21 cellular contexts compared by ENCODE assay signal in genomic region chr2:33168425-33168824, GRCh38.
"Had no signal": no experiment of that assay in that cellular context is flagged by ENCODE, and none has a peak within 500 bp of the region (broad histone marks: within the 10 kb centered on the region; RNA-seq: fewer than 3 reads in every experiment).

No MANE protein-coding gene starts in this region.

- H3K27me3 ChIP-seq: esophagus muscularis mucosa, heart right ventricle, sigmoid colon had no signal

- H3K9me3 Mint-ChIP-seq: activated CD4-positive, alpha-beta T cell treated with anti-CD3 and anti-CD28 coated beads, Interleukin-2, amount 10 ng/mL, durations not matched to agents 7 days and 5 days; activated naive CD4-positive, alpha-beta T cell treated with anti-CD3 and anti-CD28 coated beads, Interleukin-2, amount 10 ng/mL, durations not matched to agents 7 days and 5 days; activated T-cell treated with anti-CD3 and anti-CD28 coated beads, Interleukin-2, amount 50 U/mL, for 24 hours; activated T-helper 2 cell treated with anti-CD3 and anti-CD28 coated beads, Interferon-gamma antibody, Interleukin-2, Interleukin-4, amounts not matched to agents 10 μg/mL and 5 μg/mL and 100 μg/mL, durations not matched to agents 14 hours and 24 hours and 36 hours; natural killer cell treated with Interleukin-12 subunit alpha and Interleukin-12 subunit beta and Interleukin-15 and Interleukin-18, amount 100 ng/mL, for 72 hours; T-cell had no signal

- H3K36me3 ChIP-seq: esophagus muscularis mucosa, heart right ventricle, sigmoid colon had no signal

- H3K4me3 ChIP-seq: esophagus muscularis mucosa, heart right ventricle, lung, sigmoid colon had no signal

- H3K4me3 Mint-ChIP-seq: activated CD4-positive, alpha-beta T cell treated with anti-CD3 and anti-CD28 coated beads, Interleukin-2, amount 10 ng/mL, durations not matched to agents 7 days and 5 days; activated CD8-positive, alpha-beta T cell treated with anti-CD3 and anti-CD28 coated beads, Interleukin-2, amount 10 ng/mL, durations not matched to agents 7 days and 5 days; activated naive CD4-positive, alpha-beta T cell treated with anti-CD3 and anti-CD28 coated beads, Interleukin-2, amount 10 ng/mL, durations not matched to agents 7 days and 5 days; activated T-cell treated with anti-CD3 and anti-CD28 coated beads, Interleukin-2, amount 50 U/mL, for 24 hours; mesothelial cell of epicardium; natural killer cell treated with Interleukin-12 subunit alpha and Interleukin-12 subunit beta and Interleukin-15 and Interleukin-18, amount 100 ng/mL, for 72 hours; T-cell; type B pancreatic cell had no signal

- H3K27ac Mint-ChIP-seq: activated CD4-positive, alpha-beta T cell treated with anti-CD3 and anti-CD28 coated beads, Interleukin-2, amount 10 ng/mL, durations not matched to agents 7 days and 5 days; activated CD8-positive, alpha-beta T cell treated with anti-CD3 and anti-CD28 coated beads, Interleukin-2, amount 10 ng/mL, durations not matched to agents 7 days and 5 days; activated naive CD4-positive, alpha-beta T cell treated with anti-CD3 and anti-CD28 coated beads, Interleukin-2, amount 10 ng/mL, durations not matched to agents 7 days and 5 days; activated T-cell treated with anti-CD3 and anti-CD28 coated beads, Interleukin-2, amount 50 U/mL, for 24 hours; activated T-helper 2 cell treated with anti-CD3 and anti-CD28 coated beads, Interferon-gamma antibody, Interleukin-2, Interleukin-4, amounts not matched to agents 10 μg/mL and 5 μg/mL and 100 μg/mL, durations not matched to agents 14 hours and 24 hours and 36 hours; natural killer cell treated with Interleukin-12 subunit alpha and Interleukin-12 subunit beta and Interleukin-15 and Interleukin-18, amount 100 ng/mL, for 72 hours; T-cell; type B pancreatic cell had no signal

- H3K27ac ChIP-seq: esophagus muscularis mucosa, heart right ventricle had no signal

- H3K9me3 ChIP-seq: esophagus muscularis mucosa, heart right ventricle, sigmoid colon had no signal

- H3K27me3 Mint-ChIP-seq: activated naive CD4-positive, alpha-beta T cell treated with anti-CD3 and anti-CD28 coated beads, Interleukin-2, amount 10 ng/mL, durations not matched to agents 7 days and 5 days; natural killer cell treated with Interleukin-12 subunit alpha and Interleukin-12 subunit beta and Interleukin-15 and Interleukin-18, amount 100 ng/mL, for 72 hours; type B pancreatic cell had no signal

- H3K4me1 Mint-ChIP-seq: activated CD4-positive, alpha-beta T cell treated with anti-CD3 and anti-CD28 coated beads, Interleukin-2, amount 10 ng/mL, durations not matched to agents 7 days and 5 days; activated naive CD4-positive, alpha-beta T cell treated with anti-CD3 and anti-CD28 coated beads, Interleukin-2, amount 10 ng/mL, durations not matched to agents 7 days and 5 days; T-cell had no signal

- ATAC-seq: activated CD8-positive, alpha-beta T cell treated with anti-CD3 and anti-CD28 coated beads, Interleukin-2, amount 10 ng/mL, durations not matched to agents 7 days and 5 days; heart right ventricle; natural killer cell treated with Interleukin-12 subunit alpha and Interleukin-12 subunit beta and Interleukin-15 and Interleukin-18, amount 100 ng/mL, for 72 hours; T-cell had no signal

- H3K36me3 Mint-ChIP-seq: activated naive CD4-positive, alpha-beta T cell treated with anti-CD3 and anti-CD28 coated beads, Interleukin-2, amount 10 ng/mL, durations not matched to agents 7 days and 5 days; natural killer cell treated with Interleukin-12 subunit alpha and Interleukin-12 subunit beta and Interleukin-15 and Interleukin-18, amount 100 ng/mL, for 72 hours; T-cell; type B pancreatic cell had no signal

- DNase-seq: activated CD4-positive, alpha-beta T cell treated with anti-CD3 and anti-CD28 coated beads, Interleukin-2, amount 10 ng/mL, durations not matched to agents 7 days and 5 days; activated CD8-positive, alpha-beta T cell treated with anti-CD3 and anti-CD28 coated beads, Interleukin-2, amount 10 ng/mL, durations not matched to agents 7 days and 5 days; activated naive CD4-positive, alpha-beta T cell treated with anti-CD3 and anti-CD28 coated beads, Interleukin-2, amount 10 ng/mL, durations not matched to agents 7 days and 5 days; activated T-cell treated with anti-CD3 and anti-CD28 coated beads, Interleukin-2, amount 50 U/mL, for 24 hours; dermis blood vessel endothelial cell; effector memory CD4-positive, alpha-beta T cell; heart right ventricle; nucleus accumbens; posterior cingulate gyrus; sigmoid colon; stimulated activated CD4-positive, alpha-beta T cell treated with anti-CD3 and anti-CD28 coated beads, Interleukin-12 subunit alpha, Interleukin-12 subunit beta, amount 100 ng/mL, for 4 hours; stimulated activated CD4-positive, alpha-beta T cell treated with anti-CD3 and anti-CD28 coated beads, Interleukin-1b, Interleukin-23, amount 100 ng/mL, for 48 hours; stimulated activated CD8-positive, alpha-beta memory T cell treated with anti-CD3 and anti-CD28 coated beads, Interleukin-4, amount 100 ng/mL, for 48 hours; stimulated activated naive CD4-positive, alpha-beta T cell treated with Interleukin-2 at 50 U/mL for 16 hours; T-cell had no signal
